In the genomic region with DNA sequence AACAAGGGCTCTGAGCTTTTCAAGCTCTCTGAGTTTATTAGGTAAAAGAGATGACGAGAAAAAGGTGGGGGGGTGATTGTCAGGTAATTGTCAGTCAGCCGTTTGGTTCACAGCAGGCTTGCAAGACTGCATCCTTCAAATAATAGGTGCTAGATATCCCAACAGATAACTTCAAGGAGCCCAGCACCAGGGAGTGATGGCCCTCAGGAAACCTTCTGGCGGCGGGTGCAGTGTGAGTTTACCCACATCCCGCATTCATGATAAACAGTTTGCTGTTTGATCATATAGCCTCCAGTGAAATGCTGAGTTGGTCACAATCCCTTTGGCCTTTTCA, we compare ENCODE assay signal across 1 cellular context.
A peak's percentile ranks its signal among the peaks of the same experiment; 100 is the strongest.
TF ChIP-seq lines count a peak whose summit lies in the region.

No MANE protein-coding gene starts in this region.

TF ChIP-seq in HEK293, 187 proteins besides CTCF, POLR2A, EP300 and RAD21:
- 0 out of 2 replicates have a peak, but pooled peaks have one; percentile 36 for TF ChIP-seq ZNF544 (tag by site-specific recombination; IDR thresholded peaks at IDR 0.05)
